Comparison of ENCODE assay signal across 2 cellular contexts in genomic region chr18:25222648-25223047, GRCh38.
TF ChIP-seq lines count a peak whose summit lies in the region.

No MANE protein-coding gene starts in this region.

TF ChIP-seq in HepG2, 621 proteins besides CTCF, POLR2A, EP300 and RAD21 (continued from another document):
- TF ChIP-seq GPBP1L1 (CRISPR knock-in tag; IDR thresholded peaks at IDR 0.05), result no peak

TF ChIP-seq in K562, 482 proteins besides CTCF, POLR2A, EP300 and RAD21 (continued from another document):
- TF ChIP-seq HMBOX1 (IDR thresholded peaks at IDR 0.05) (no peak), CEBPZ (IDR thresholded peaks at IDR 0.05; ENCODE audit: borderline replicate concordance, low read depth, low read length) (no peak), ZNF766 (CRISPR knock-in tag; conservative IDR thresholded peaks at IDR 0.05) (0 out of 2 replicates have a peak, but pooled peaks have one; percentile 3)
